ENCODE assay signal across 6 cellular contexts in the genomic region with DNA sequence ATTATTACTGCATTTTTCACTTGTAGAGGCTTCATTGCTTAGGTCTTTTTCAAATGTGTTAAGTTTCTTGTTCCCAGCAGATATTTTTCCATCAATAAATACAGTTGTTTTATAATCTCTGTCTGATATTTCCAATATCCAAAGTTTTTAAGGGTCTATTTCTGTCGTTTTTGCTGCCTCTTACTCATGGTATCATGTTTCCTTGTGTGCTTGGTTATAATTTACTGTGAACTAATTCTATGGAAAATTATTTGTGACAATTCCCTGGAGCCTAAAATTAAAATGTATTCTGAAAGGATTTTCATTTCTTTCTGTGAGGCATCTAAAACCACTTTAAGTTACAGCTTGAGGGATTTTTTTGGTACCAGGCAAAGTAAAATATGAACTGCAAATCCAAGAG.
"Had no signal": no experiment of that assay in that cellular context is flagged by ENCODE, and none has a peak within 500 bp of the region (broad histone marks: within the 10 kb centered on the region; RNA-seq: fewer than 3 reads in every experiment).

No MANE protein-coding gene starts in this region.

- H3K4me3 ChIP-seq: GM12878 had no signal

- FAIRE-seq: GM12878, GM12891, GM12892, GM18507 had no signal

- DNase-seq: GDM1, GF-D8 had no signal

- ATAC-seq: GM12878 had no signal
